10 cellular contexts compared by ENCODE assay signal in genomic region chr14:75487155-75487671, GRCh38. TPM values are rescaled to one million over a fixed set of nuclear protein-coding genes. Genes with fewer than 3 reads are reported as not detected.
DNase-seq lines count a peak whose midpoint lies in the region; ATAC-seq, FAIRE-seq and TF ChIP-seq lines count a peak whose summit lies in the region.
"Had no signal": no experiment of that assay in that cellular context is flagged by ENCODE, and none has a peak within 500 bp of the region (broad histone marks: within the 10 kb centered on the region; RNA-seq: fewer than 3 reads in every experiment).

No MANE protein-coding gene starts in this region.

- no peak overlapping the region for H3K27ac Mint-ChIP-seq in activated naive CD4-positive, alpha-beta T cell treated with anti-CD3 and anti-CD28 coated beads, Interleukin-2, amount 50 U/mL, for 72 hours
- peak overlapping the region; percentile 38 for H3K27ac Mint-ChIP-seq in T-helper 2 cell treated with Interferon-gamma antibody and Interleukin-4, amounts not matched to agents 5 μg/mL and 100 μg/mL, for 36 hours

- H3K4me3 ChIP-seq in left ventricle myocardium inferior, result no peak overlapping the region

- H3K4me1 ChIP-seq in left ventricle myocardium inferior, result no peaks in the 10 kb centered on the region

- no peak overlapping the region for H3K27ac ChIP-seq in left ventricle myocardium inferior (replicated peaks)
- H3K27ac ChIP-seq: C4-2B had no signal

- H3K9me3 Mint-ChIP-seq in activated naive CD4-positive, alpha-beta T cell treated with anti-CD3 and anti-CD28 coated beads, Interleukin-2, amount 50 U/mL, for 72 hours, result no peaks in the 10 kb centered on the region
- peaks cover 5% of the 10 kb centered on the region for H3K9me3 Mint-ChIP-seq in T-helper 2 cell treated with Interferon-gamma antibody and Interleukin-4, amounts not matched to agents 5 μg/mL and 100 μg/mL, for 36 hours

- H3K27me3 Mint-ChIP-seq in T-helper 2 cell treated with Interferon-gamma antibody and Interleukin-4, amounts not matched to agents 5 μg/mL and 100 μg/mL, for 36 hours (ENCODE audit: low read depth), result no peaks in the 10 kb centered on the region

- H3K4me1 Mint-ChIP-seq in T-helper 2 cell treated with Interferon-gamma antibody and Interleukin-4, amounts not matched to agents 5 μg/mL and 100 μg/mL, for 36 hours (ENCODE audit: low read depth), result peaks cover 31% of the 10 kb centered on the region

- no peaks in the 10 kb centered on the region for H3K36me3 ChIP-seq in left ventricle myocardium inferior

- H3K27me3 ChIP-seq in left ventricle myocardium inferior (ENCODE audit: low read depth), result no peaks in the 10 kb centered on the region

- DNase-seq in activated naive CD4-positive, alpha-beta T cell treated with anti-CD3 and anti-CD28 coated beads, Interleukin-2, amount 50 U/mL, for 72 hours (ENCODE audit: low spot score in 2 of 2), result peak; percentile 18 to 50
- DNase-seq in activated naive CD4-positive, alpha-beta T cell (lab: John Stamatoyannopoulos, UW), result no peak
- DNase-seq in T-helper 2 cell treated with Interferon-gamma antibody and Interleukin-4, amounts not matched to agents 5 μg/mL and 100 μg/mL, for 36 hours (ENCODE audit: low spot score), result peak; percentile 31
- DNase-seq in urothelium cell line (ENCODE audit: low spot score) (peak; percentile 78), iPS-NIHi11 (ENCODE audit: low spot score) (no peak), left ventricle myocardium inferior (no peak)
- no peak for DNase-seq in stimulated activated CD4-positive, alpha-beta T cell treated with anti-CD3 and anti-CD28 coated beads, Interleukin-4, amount 100 ng/mL, for 1 hour

- no peak for TF ChIP-seq CTCF in left ventricle myocardium inferior (IDR thresholded peaks at IDR 0.05; ENCODE audit: borderline replicate concordance)

- intact Hi-C loops in left ventricle myocardium inferior (cut with micrococcal nuclease), result loop anchor here (2.0 to 10.0 kb wide), 2 partner anchors 178 to 352 kb away; no protein-coding TSS in a partner anchor

- no peaks in the 10 kb centered on the region for H3K9me3 ChIP-seq in left ventricle myocardium inferior (replicated peaks)

- peak; percentile 65 for FAIRE-seq in urothelium cell line (lab: Jason Lieb, UNC)

- no peaks in the 10 kb centered on the region for H3K36me3 Mint-ChIP-seq in activated naive CD4-positive, alpha-beta T cell treated with anti-CD3 and anti-CD28 coated beads, Interleukin-2, amount 50 U/mL, for 72 hours
- no peaks in the 10 kb centered on the region for H3K36me3 Mint-ChIP-seq in T-helper 2 cell treated with Interferon-gamma antibody and Interleukin-4, amounts not matched to agents 5 μg/mL and 100 μg/mL, for 36 hours (ENCODE audit: low read depth)

- ATAC-seq in activated naive CD4-positive, alpha-beta T cell treated with anti-CD3 and anti-CD28 coated beads, Interleukin-2, amount 50 U/mL, for 72 hours, result peak; percentile 93 to 94
- ATAC-seq in HG03064 (IDR thresholded peaks at IDR 0.05; ENCODE audit: low read depth, unreplicated experiment), result peak; percentile 85

- H3K4me3 Mint-ChIP-seq in T-helper 2 cell treated with Interferon-gamma antibody and Interleukin-4, amounts not matched to agents 5 μg/mL and 100 μg/mL, for 36 hours, result peak overlapping the region; percentile 11

RNA-seq across cellular contexts. Expression of gene BATF, which starts 35.1 kb away (rescaled TPM):
- total RNA-seq in activated naive CD4-positive, alpha-beta T cell treated with anti-CD3 and anti-CD28 coated beads, Interleukin-2, amount 50 U/mL, for 72 hours, result 100 to 1,000 TPM in 1 of 2 donors, 10 to 100 TPM in 1; 93.6 to 165 TPM
- 0.93 TPM for total RNA-seq in left ventricle myocardium inferior
- total RNA-seq: myocyte had no signal

RNA-seq across cellular contexts. Expression of gene JDP2, which starts 59.4 kb away (rescaled TPM):
- total RNA-seq in activated naive CD4-positive, alpha-beta T cell treated with anti-CD3 and anti-CD28 coated beads, Interleukin-2, amount 50 U/mL, for 72 hours, result 1 to 10 TPM in 1 of 2 donors, under 1 TPM in 1; 0.46 to 2.0 TPM
- total RNA-seq in left ventricle myocardium inferior, result 21.9 TPM

Comparison
In these comparisons a context has a peak if more than half of its experiments do, and no peak if none do; other contexts are left out.
1. DNase-seq: peak in activated naive CD4-positive, alpha-beta T cell treated with anti-CD3 and anti-CD28 coated beads, Interleukin-2, amount 50 U/mL, for 72 hours (2 of 2), T-helper 2 cell treated with Interferon-gamma antibody and Interleukin-4, amounts not matched to agents 5 μg/mL and 100 μg/mL, for 36 hours (single experiment) and urothelium cell line (single experiment); none in activated naive CD4-positive, alpha-beta T cell (0 of 4), iPS-NIHi11 (single experiment), left ventricle myocardium inferior (single experiment) and stimulated activated CD4-positive, alpha-beta T cell treated with anti-CD3 and anti-CD28 coated beads, Interleukin-4, amount 100 ng/mL, for 1 hour (single experiment).
2. RNA of gene BATF, which starts 35.1 kb away (total RNA-seq): 93.6 to 165 TPM in activated naive CD4-positive, alpha-beta T cell treated with anti-CD3 and anti-CD28 coated beads, Interleukin-2, amount 50 U/mL, for 72 hours; 0.93 TPM in left ventricle myocardium inferior (single experiment); every median in the first group is over 10 times any median in the second.